ENCODE assay signal across 8 cellular contexts in the genomic region with DNA sequence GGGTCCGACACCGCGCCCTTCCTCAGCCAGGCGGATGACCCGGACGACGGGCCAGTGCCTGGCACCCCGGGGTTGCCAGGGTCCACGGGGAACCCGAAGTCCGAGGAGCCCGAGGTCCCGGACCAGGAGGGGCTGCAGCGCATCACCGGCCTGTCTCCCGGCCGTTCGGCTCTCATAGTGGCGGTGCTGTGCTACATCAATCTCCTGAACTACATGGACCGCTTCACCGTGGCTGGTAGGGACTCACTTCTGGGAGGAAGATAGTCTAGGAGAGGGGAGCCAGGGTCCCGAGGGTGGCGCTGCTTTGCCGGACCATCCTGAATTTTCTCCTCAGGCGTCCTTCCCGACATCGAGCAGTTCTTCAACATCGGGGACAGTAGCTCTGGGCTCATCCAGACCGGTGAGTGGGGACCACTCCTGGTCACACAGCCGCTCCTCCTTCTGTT. TPM values are rescaled to one million over a fixed set of nuclear protein-coding genes. Genes with fewer than 3 reads are reported as not detected.
DNase-seq lines count a peak whose midpoint lies in the region; ATAC-seq and TF ChIP-seq lines count a peak whose summit lies in the region.

No MANE protein-coding gene starts in this region.

- TF ChIP-seq CTCF in GM06990 (IDR thresholded peaks at IDR 0.05; ENCODE audit: insufficient read depth, low read length, poor library complexity, severe bottlenecking) (no peak), thyroid gland (IDR thresholded peaks at IDR 0.05) (no peak)

- H3K27me3 ChIP-seq in GM06990 (replicated peaks; ENCODE audit: control insufficient read depth, insufficient read depth, low read length) (no peaks in the 10 kb centered on the region), adipocyte (replicated peaks; ENCODE audit: control insufficient read depth, insufficient read depth, low read length) (no peaks in the 10 kb centered on the region), layer of hippocampus (ENCODE audit: control insufficient read depth, insufficient read depth, low read length) (no peaks in the 10 kb centered on the region), thyroid gland (no peaks in the 10 kb centered on the region)

- DNase-seq in GM06990 (ENCODE audit: extremely low read depth, insufficient read length) = no peak
- peak; percentile 31 for DNase-seq in adipocyte (ENCODE audit: low read depth)
- no peak for DNase-seq in thyroid gland
- DNase-seq in cortex of kidney (lab: John Stamatoyannopoulos, UW) = no peak
- no peak for DNase-seq in NCI-H345 (lab: John Stamatoyannopoulos, UW)

- H3K27ac ChIP-seq in layer of hippocampus (ENCODE audit: low read depth, low read length) = peak overlapping the region; percentile 31
- H3K27ac ChIP-seq in thyroid gland = peak overlapping the region in 2 of 3 donors; percentile 44 to 68

- H3K4me3 ChIP-seq in GM06990 (replicated peaks; ENCODE audit: low read depth, low read length) (peak overlapping the region; percentile 73), adipocyte (ENCODE audit: low read length) (peak overlapping the region; percentile 99), thyroid gland (replicated peaks in 1 of 3) (peak overlapping the region; percentile 66 to 87 (median 74))

- peak overlapping the region; percentile 97 for H3K9ac ChIP-seq in adipocyte (ENCODE audit: low read length)

- peak; percentile 24 for ATAC-seq in HG03039 (IDR thresholded peaks at IDR 0.05; ENCODE audit: unreplicated experiment)
- ATAC-seq in GM18517 (IDR thresholded peaks at IDR 0.05; ENCODE audit: unreplicated experiment) = no peak

- H3K9me3 ChIP-seq in adipocyte (ENCODE audit: control insufficient read depth, low read length) = no peaks in the 10 kb centered on the region
- H3K9me3 ChIP-seq in thyroid gland = no peaks in the 10 kb centered on the region

- H3K4me1 ChIP-seq in adipocyte (ENCODE audit: control insufficient read depth, insufficient read depth, low read length) = peaks cover 11% of the 10 kb centered on the region
- peaks cover 10 to 18% of the 10 kb centered on the region in 2 donors for H3K4me1 ChIP-seq in thyroid gland

- 4 to 13% methylated on average over 13 to 15 of the region's 30 CpGs for WGBS in thyroid gland, 2 donors

- TF ChIP-seq POLR2A in thyroid gland (IDR thresholded peaks at IDR 0.05) = no peak

- intact Hi-C loops in thyroid gland (cut with DNase I) = no loop called here

- peaks cover 7% of the 10 kb centered on the region for H3K36me3 ChIP-seq in GM06990 (ENCODE audit: control insufficient read depth, insufficient read depth, low read length)
- peaks cover 11% of the 10 kb centered on the region for H3K36me3 ChIP-seq in adipocyte (ENCODE audit: control insufficient read depth, insufficient read depth, low read length, severe bottlenecking)
- H3K36me3 ChIP-seq in thyroid gland = no peaks in the 10 kb centered on the region

RNA-seq across cellular contexts. Expression of a gene that starts 0.6 kb away (rescaled TPM):
- total RNA-seq in thyroid gland = 10 to 100 TPM; 16.5 to 24.2 (median 20.6) TPM

RNA-seq across cellular contexts. Expression of a gene that starts 9.7 kb away (rescaled TPM):
- 10 to 100 TPM in 1 of 4 donors, 1 to 10 TPM in 3; 4.4 to 10.6 (median 7.0) TPM for total RNA-seq in thyroid gland

RNA-seq across cellular contexts. Expression of a gene that starts 24.4 kb away (rescaled TPM):
- 10 to 100 TPM; 20.5 to 33.6 (median 28.2) TPM for total RNA-seq in thyroid gland

RNA-seq across cellular contexts. Expression of a gene that starts 43.4 kb away (rescaled TPM):
- total RNA-seq in thyroid gland = not detected

RNA-seq across cellular contexts. Expression of a gene that starts 50.1 kb away (rescaled TPM):
- total RNA-seq in thyroid gland = 10 to 100 TPM; 36.7 to 55.8 (median 41.2) TPM
